27 cellular contexts compared by ENCODE assay signal in genomic region chr4:47017081-47017480, GRCh38. TPM values are rescaled to one million over a fixed set of nuclear protein-coding genes. Genes with fewer than 3 reads are reported as not detected.
"Had no signal": no experiment of that assay in that cellular context is flagged by ENCODE, and none has a peak within 500 bp of the region (broad histone marks: within the 10 kb centered on the region; RNA-seq: fewer than 3 reads in every experiment).

No MANE protein-coding gene starts in this region.

- H2AFZ ChIP-seq: hepatocyte had no signal

- FAIRE-seq: colon had no signal

- H3K4me2 ChIP-seq: hepatocyte had no signal

- H3K27ac ChIP-seq: epithelial cell of prostate, esophagus muscularis mucosa, foreskin keratinocyte, hepatocyte, neutrophil, ovary, right atrium auricular region, sigmoid colon, skin epidermis, stomach, thoracic aorta had no signal

- H3K27me3 ChIP-seq: esophagus muscularis mucosa, foreskin keratinocyte, hepatocyte, neutrophil, ovary, right atrium auricular region, sigmoid colon, stomach had no signal

- DNase-seq: effector memory CD8-positive, alpha-beta T cell; head of caudate nucleus; left colon; naive thymus-derived CD8-positive, alpha-beta T cell; ovary; sigmoid colon; stimulated activated CD4-positive, alpha-beta T cell treated with anti-CD3 and anti-CD28 coated beads, Interleukin-2, amount 100 ng/mL, for 24 hours; stimulated activated CD4-positive, alpha-beta T cell treated with anti-CD3 and anti-CD28 coated beads, Interleukin-4, amount 100 ng/mL, for 4 hours; stimulated activated naive B cell treated with anti-CD40 and anti-IgM and Interleukin-4, amounts not matched to agents 10 μg/mL and 1 μg/mL and 100 μg/mL, for 72 hours; stomach; substantia nigra; trophoblast cell had no signal

- ATAC-seq: effector memory CD8-positive, alpha-beta T cell; left colon; naive thymus-derived CD8-positive, alpha-beta T cell; stimulated activated naive B cell treated with anti-CD40 and anti-IgM and Interleukin-4, amounts not matched to agents 10 μg/mL and 1 μg/mL and 100 μg/mL, for 72 hours had no signal

- H3K4me1 ChIP-seq: esophagus muscularis mucosa, foreskin keratinocyte, right atrium auricular region, sigmoid colon, stomach had no signal

- H3K36me3 Mint-ChIP-seq: stimulated activated naive B cell treated with anti-CD40 and anti-IgM and Interleukin-4, amounts not matched to agents 10 μg/mL and 1 μg/mL and 100 μg/mL, for 72 hours had no signal

- H3K4me3 Mint-ChIP-seq: dendritic cell treated with granulocyte-macrophage colony-stimulating factor and Interleukin-4, amounts not matched to agents 40 ng/mL and 50 ng/mL, for 4 days; effector memory CD8-positive, alpha-beta T cell; naive thymus-derived CD8-positive, alpha-beta T cell; stimulated activated naive B cell treated with anti-CD40 and anti-IgM and Interleukin-4, amounts not matched to agents 10 μg/mL and 1 μg/mL and 100 μg/mL, for 72 hours had no signal

- H3K79me2 ChIP-seq: hepatocyte had no signal

- H3K9me3 ChIP-seq: neutrophil, ovary, right atrium auricular region, sigmoid colon, stomach, thoracic aorta had no signal

- H3K27ac Mint-ChIP-seq: dendritic cell treated with granulocyte-macrophage colony-stimulating factor and Interleukin-4, amounts not matched to agents 40 ng/mL and 50 ng/mL, for 4 days; effector memory CD8-positive, alpha-beta T cell; naive thymus-derived CD8-positive, alpha-beta T cell; stimulated activated naive B cell treated with anti-CD40 and anti-IgM and Interleukin-4, amounts not matched to agents 10 μg/mL and 1 μg/mL and 100 μg/mL, for 72 hours had no signal

- H3K4me3 ChIP-seq: esophagus muscularis mucosa, hepatocyte, ovary, right atrium auricular region, sigmoid colon, skin epidermis, stomach, thoracic aorta had no signal

- H3K36me3 ChIP-seq: esophagus muscularis mucosa, neutrophil, ovary, right atrium auricular region, sigmoid colon, stomach, thoracic aorta had no signal

- H3K27me3 Mint-ChIP-seq: effector memory CD8-positive, alpha-beta T cell had no signal

- H3K9me3 Mint-ChIP-seq: dendritic cell treated with granulocyte-macrophage colony-stimulating factor and Interleukin-4, amounts not matched to agents 40 ng/mL and 50 ng/mL, for 4 days; effector memory CD8-positive, alpha-beta T cell had no signal

- H3K4me1 Mint-ChIP-seq: stimulated activated naive B cell treated with anti-CD40 and anti-IgM and Interleukin-4, amounts not matched to agents 10 μg/mL and 1 μg/mL and 100 μg/mL, for 72 hours had no signal

RNA-seq across cellular contexts. Expression of gene GABRB1, which starts 14.3 kb away (rescaled TPM):
- total RNA-seq: foreskin keratinocyte; kidney epithelial cell; lung microvascular endothelial cell; mesenteric fat pad; mononuclear cell; naive thymus-derived CD8-positive, alpha-beta T cell; posterior vena cava; thoracic aorta had no signal

RNA-seq across cellular contexts. Expression of gene GABRA4, which starts 23.7 kb away (rescaled TPM):
- total RNA-seq: foreskin keratinocyte; kidney epithelial cell; lung microvascular endothelial cell; mesenteric fat pad; naive thymus-derived CD8-positive, alpha-beta T cell; posterior vena cava had no signal
